ENCODE assay signal across 8 cellular contexts in genomic region chr16:25031441-25032307, GRCh38. TPM values are rescaled to one million over a fixed set of nuclear protein-coding genes. Genes with fewer than 3 reads are reported as not detected.
A peak's percentile ranks its signal among the peaks of the same experiment; 100 is the strongest.
DNase-seq lines count a peak whose midpoint lies in the region; ATAC-seq and TF ChIP-seq lines count a peak whose summit lies in the region.

No MANE protein-coding gene starts in this region.

- 1 to 6% (median 2%) methylated on average over 20 to 51 of the region's 51 CpGs for WGBS in heart left ventricle, 4 donors
- no CpG with 5 or more reads among the region's 51 CpGs for WGBS in trophoblast cell (ENCODE audit: extremely low coverage, insufficient coverage, insufficient read length)

- H3K18ac ChIP-seq in trophoblast cell (ENCODE audit: low read length) = no peak overlapping the region

- H3K23ac ChIP-seq in trophoblast cell (ENCODE audit: low read length) = no peak overlapping the region

- peak; percentile 92 to 98 (median 95) for DNase-seq in NCI-H1417 (lab: John Stamatoyannopoulos, UW)
- peak; percentile 99 for DNase-seq in adipocyte (ENCODE audit: low read depth)
- DNase-seq in heart left ventricle = peak; percentile 88 to 93 (median 92)
- DNase-seq in trophoblast cell = peak; percentile 93 to 97
- peak; percentile 84 for DNase-seq in type B pancreatic cell (ENCODE audit: extremely low spot score, unreplicated experiment)

- 0 out of 2 replicates have a peak, but pooled peaks cover 4% of the 10 kb centered on the region for H3F3A ChIP-seq in SU-DHL-6 (ENCODE audit: insufficient read depth)

- peaks cover 12% of the 10 kb centered on the region for H3K4me1 Mint-ChIP-seq in type B pancreatic cell (ENCODE audit: unreplicated experiment)

- no peaks in the 10 kb centered on the region for H3K9me3 ChIP-seq in SU-DHL-6 (ENCODE audit: insufficient read depth, low read length)
- H3K9me3 ChIP-seq in adipocyte (ENCODE audit: control insufficient read depth, low read length) = no peaks in the 10 kb centered on the region
- no peaks in the 10 kb centered on the region for H3K9me3 ChIP-seq in heart left ventricle
- no peaks in the 10 kb centered on the region for H3K9me3 ChIP-seq in trophoblast cell (ENCODE audit: insufficient read depth, low read depth, low read length)

- no peak overlapping the region for H2BK12ac ChIP-seq in trophoblast cell (ENCODE audit: low read length)

- no peaks in the 10 kb centered on the region for H3K36me3 Mint-ChIP-seq in type B pancreatic cell

- H4K8ac ChIP-seq in trophoblast cell (ENCODE audit: low read depth, low read length) = peak overlapping the region; percentile 93

- intact Hi-C loops in heart left ventricle (cut with DNase I) = loop anchor here in 1 of 10 donors (5.0 kb wide), 1 partner anchor 44 kb away; no protein-coding TSS in a partner anchor

- H2BK120ac ChIP-seq in trophoblast cell (ENCODE audit: insufficient read depth, low read length, poor library complexity) = no peak overlapping the region

- peak in 1 of 2 donors; percentile 69 for TF ChIP-seq POLR2A in heart left ventricle (IDR thresholded peaks at IDR 0.05)

- H4K91ac ChIP-seq in trophoblast cell (ENCODE audit: low read depth, low read length) = peak overlapping the region; percentile 15

- H3K4me3 ChIP-seq in GM12875 (ENCODE audit: low read depth, low read length) = peak overlapping the region; percentile 60
- H3K4me3 ChIP-seq in SU-DHL-6 (ENCODE audit: insufficient read depth, low read length, poor library complexity, severe bottlenecking) = peak overlapping the region; percentile 75
- peak overlapping the region; percentile 97 for H3K4me3 ChIP-seq in adipocyte (ENCODE audit: low read length)
- peak overlapping the region; percentile 49 to 97 (median 84) for H3K4me3 ChIP-seq in heart left ventricle
- peak overlapping the region; percentile 91 for H3K4me3 ChIP-seq in trophoblast cell (ENCODE audit: low read depth, low read length)

- H3K4me3 Mint-ChIP-seq in type B pancreatic cell = peak overlapping the region; percentile 98

- H2AFZ ChIP-seq in SU-DHL-6 (ENCODE audit: low read depth, low read length, severe bottlenecking) (peak overlapping the region; percentile 85), trophoblast cell (ENCODE audit: insufficient read depth, low read length, poor library complexity) (peak overlapping the region; percentile 91)

- peaks cover 6% of the 10 kb centered on the region for H3K27me3 Mint-ChIP-seq in type B pancreatic cell

- no peaks in the 10 kb centered on the region for H3K9me2 ChIP-seq in SU-DHL-6 (replicated peaks; ENCODE audit: insufficient read depth, low read length)

- ATAC-seq in HG02763 (IDR thresholded peaks at IDR 0.05; ENCODE audit: unreplicated experiment) (peak; percentile 98), heart left ventricle (peak; percentile 99 to 100 (median 100))

- H3K9ac ChIP-seq in SU-DHL-6 (ENCODE audit: low read length) = peak overlapping the region; percentile 72
- peak overlapping the region; percentile 90 for H3K9ac ChIP-seq in adipocyte (ENCODE audit: low read length)
- peak overlapping the region; percentile 51 for H3K9ac ChIP-seq in trophoblast cell (ENCODE audit: low read length)

- peaks cover 4% of the 10 kb centered on the region for H3K9me3 Mint-ChIP-seq in type B pancreatic cell

- H2BK5ac ChIP-seq in trophoblast cell (ENCODE audit: low read depth, low read length, poor library complexity) = no peak overlapping the region

- H3K4me1 ChIP-seq in adipocyte (ENCODE audit: control insufficient read depth, insufficient read depth, low read length) (peaks cover 13% of the 10 kb centered on the region), heart left ventricle (peaks cover 0 to 20% (median 10%) of the 10 kb centered on the region in 12 donors), trophoblast cell (ENCODE audit: control insufficient read depth in 1 of 2, insufficient read depth in 2 of 2, low read length in 2 of 2) (peaks cover 0 to 5% of the 10 kb centered on the region in 2 experiments)

- H2AK5ac ChIP-seq in trophoblast cell (ENCODE audit: low read length) = no peak overlapping the region

- no peaks in the 10 kb centered on the region for H3K36me3 ChIP-seq in SU-DHL-6 (ENCODE audit: low read length)
- no peaks in the 10 kb centered on the region for H3K36me3 ChIP-seq in adipocyte (ENCODE audit: control insufficient read depth, insufficient read depth, low read length, severe bottlenecking)
- H3K36me3 ChIP-seq in heart left ventricle = no peaks in the 10 kb centered on the region
- no peaks in the 10 kb centered on the region for H3K36me3 ChIP-seq in trophoblast cell (ENCODE audit: control insufficient read depth in 1 of 2, insufficient read depth in 2 of 2, low read length in 2 of 2)

- peak overlapping the region; percentile 73 for H3K27ac Mint-ChIP-seq in type B pancreatic cell

- H3K14ac ChIP-seq in trophoblast cell (ENCODE audit: low read length) = no peak overlapping the region

- H3K27ac ChIP-seq in SU-DHL-6 (ENCODE audit: low read depth, low read length) (peak overlapping the region; percentile 36), heart left ventricle (peak overlapping the region in 11 of 12 donors; percentile 41 to 84 (median 71)), trophoblast cell (ENCODE audit: low read depth, low read length) (no peak overlapping the region)

- H3K4me2 ChIP-seq in SU-DHL-6 (ENCODE audit: low read depth, low read length, poor library complexity, severe bottlenecking) (peak overlapping the region; percentile 90), trophoblast cell (ENCODE audit: low read length) (peak overlapping the region; percentile 80)

- H4K12ac ChIP-seq in trophoblast cell (ENCODE audit: low read depth, low read length) = peak overlapping the region; percentile 85

- no peaks in the 10 kb centered on the region for H3K27me3 ChIP-seq in SU-DHL-6 (ENCODE audit: low read length)
- no peaks in the 10 kb centered on the region for H3K27me3 ChIP-seq in adipocyte (replicated peaks; ENCODE audit: control insufficient read depth, insufficient read depth, low read length)
- H3K27me3 ChIP-seq in heart left ventricle = no peaks in the 10 kb centered on the region
- no peaks in the 10 kb centered on the region for H3K27me3 ChIP-seq in trophoblast cell (ENCODE audit: insufficient read depth, low read length)

- H3K79me2 ChIP-seq in SU-DHL-6 (ENCODE audit: insufficient read depth, low read length) (no peaks in the 10 kb centered on the region), trophoblast cell (ENCODE audit: control insufficient read depth, insufficient read depth, low read length, poor library complexity) (peaks cover 3% of the 10 kb centered on the region)

- H4K20me1 ChIP-seq in SU-DHL-6 (ENCODE audit: low read depth, low read length) = no peaks in the 10 kb centered on the region

- H3K4ac ChIP-seq in trophoblast cell (ENCODE audit: low read depth, low read length) = no peak overlapping the region

- TF ChIP-seq CTCF in GM12875 (IDR thresholded peaks at IDR 0.05; ENCODE audit: borderline replicate concordance, insufficient read depth, low read depth, low read length) (no peak), SU-DHL-6 (IDR thresholded peaks at IDR 0.05; ENCODE audit: insufficient read depth, low read length, poor library complexity, severe bottlenecking) (no peak), heart left ventricle (IDR thresholded peaks at IDR 0.05) (peak in 1 of 12 donors; percentile 22), type B pancreatic cell (conservative IDR thresholded peaks at IDR 0.05) (no peak)

- no peaks in the 10 kb centered on the region for H3K79me1 ChIP-seq in trophoblast cell (ENCODE audit: low read length)

RNA-seq across cellular contexts. Expression of gene ARHGAP17, which starts 16.5 kb away (rescaled TPM):
- total RNA-seq in heart left ventricle = 100 to 1,000 TPM in 1 of 9 donors, 10 to 100 TPM in 8; 26.3 to 105 (median 70.4) TPM
- 10 to 100 TPM; 35.1 to 38.2 TPM for polyA plus RNA-seq in heart left ventricle
- polyA plus RNA-seq in trophoblast cell (2013) = 56.6 and 59.3 TPM in 2 replicates
- total RNA-seq in type B pancreatic cell (ENCODE audit: low replicate concordance) = 72.6 and 88.0 TPM in 2 replicates
